1 cellular context compared by ENCODE assay signal in genomic region chr13:46983881-46984280, GRCh38.
TF ChIP-seq lines count a peak whose summit lies in the region.

No MANE protein-coding gene starts in this region.

TF ChIP-seq in SK-N-SH, 30 proteins besides CTCF, POLR2A, EP300 and RAD21 (continued from another document):
- TF ChIP-seq USF2 (IDR thresholded peaks at IDR 0.05; ENCODE audit: borderline replicate concordance, low read depth, low read length) (no peak), EZH2phosphoT487 (IDR thresholded peaks at IDR 0.05; ENCODE audit: borderline replicate concordance, low read depth) (no peak), RXRA (IDR thresholded peaks at IDR 0.05; ENCODE audit: borderline replicate concordance, low read depth) (no peak)
